In the genomic region with DNA sequence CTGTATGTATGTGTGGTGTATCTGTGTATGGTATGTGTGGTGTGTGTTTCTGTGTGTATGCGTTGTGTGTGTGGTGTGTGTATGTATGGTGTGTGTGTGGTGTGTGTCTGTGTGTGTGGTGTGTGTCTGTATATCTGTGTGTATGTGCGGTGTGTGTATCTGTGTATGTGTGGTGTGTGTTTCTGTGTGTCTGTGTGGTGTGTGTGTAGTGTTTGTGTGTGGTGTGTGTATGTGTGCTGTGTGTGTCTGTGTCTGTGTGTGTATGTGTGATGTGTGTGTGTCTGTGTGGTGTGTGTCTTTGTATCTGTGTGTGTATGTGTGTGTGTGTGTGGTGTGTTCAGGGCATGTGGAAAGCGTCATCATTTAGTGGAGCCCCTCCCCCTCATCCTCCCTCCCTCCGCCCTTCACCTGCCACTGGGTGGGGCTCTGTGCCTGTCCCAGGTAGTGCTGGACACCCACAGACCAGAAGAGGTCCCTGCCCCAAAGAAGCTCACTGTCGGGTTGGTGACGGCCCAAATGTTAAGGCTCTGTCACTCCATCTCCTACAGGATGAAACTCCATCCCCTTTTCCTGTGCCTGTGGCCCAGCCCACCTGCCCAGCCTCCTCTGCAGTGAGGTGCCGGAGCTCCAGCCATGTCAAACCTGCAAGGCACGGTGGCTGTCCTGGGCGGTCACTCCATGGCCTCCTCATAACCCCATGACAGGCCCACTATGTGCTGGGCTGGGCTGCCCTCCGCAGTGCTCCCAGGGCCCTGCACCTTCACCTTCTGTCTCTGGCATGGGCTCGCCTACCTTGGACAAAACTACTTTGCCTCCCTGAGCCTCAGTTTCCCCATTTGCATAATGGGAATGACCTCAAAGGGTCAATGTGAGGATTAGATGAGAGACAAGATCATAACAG, we compare ENCODE assay signal across 13 cellular contexts. TPM values are rescaled to one million over a fixed set of nuclear protein-coding genes. Genes with fewer than 3 reads are reported as not detected.
DNase-seq lines count a peak whose midpoint lies in the region; ATAC-seq, FAIRE-seq and TF ChIP-seq lines count a peak whose summit lies in the region.
"Had no signal": no experiment of that assay in that cellular context is flagged by ENCODE, and none has a peak within 500 bp of the region (broad histone marks: within the 10 kb centered on the region; RNA-seq: fewer than 3 reads in every experiment).

No MANE protein-coding gene starts in this region.

- BruUV-seq in IMR-90 (replicated peaks; lab: Mats Ljungman, UMichigan) (no TSS peak), GM12878 (replicated peaks; lab: Mats Ljungman, UMichigan) (no TSS peak)

- H2AK5ac ChIP-seq in IMR-90 (ENCODE audit: low read depth, low read length) = peak overlapping the region; percentile 98
- H2AK5ac ChIP-seq in trophoblast cell (ENCODE audit: low read length) = no peak overlapping the region

- 90% methylated on average over 7 of the region's 11 CpGs for WGBS in SK-N-SH (ENCODE audit: low lambda C conversion rate)
- 83% methylated on average over 4 of the region's 11 CpGs; no CpG with 5 or more reads in 1 of the 2 experiments for WGBS in IMR-90 (ENCODE audit: extremely low coverage in 2 of 2, insufficient read length in 1 of 2), 2 experiments
- WGBS in GM12878 (ENCODE audit: insufficient coverage, insufficient replicate concordance, low lambda C conversion rate, missing lambda C conversion rate) = 59% methylated on average over 8 of the region's 11 CpGs
- WGBS in trophoblast cell (ENCODE audit: extremely low coverage, insufficient coverage, insufficient read length) = no CpG with 5 or more reads among the region's 11 CpGs

- H3K9me2 ChIP-seq in SK-N-SH = no peaks in the 10 kb centered on the region

- CTCF ChIA-PET in SK-N-SH (lab: Yijun Ruan, JAX) = no interaction called here
- CTCF ChIA-PET in IMR-90 (lab: Yijun Ruan, JAX) = interaction anchor here (1.0 kb wide), 1 partner anchor 342 kb away, joined by 3 read pairs; no protein-coding TSS in a partner anchor
- CTCF ChIA-PET in GM12878 (lab: Yijun Ruan, JAX) = no interaction called here

- RAD21 ChIA-PET in GM12878 (lab: Charles Lee; ENCODE audit: unreplicated experiment) = no interaction called here

- ATAC-seq in SK-N-SH treated with all-trans-retinoic acid at 6 μM for 48 hours (no peak), IMR-90 (ENCODE audit: low read depth) (no peak), GM12878 (no peak), HG03442 (IDR thresholded peaks at IDR 0.05; ENCODE audit: unreplicated experiment) (no peak)
- ATAC-seq: gastrocnemius medialis; naive thymus-derived CD8-positive, alpha-beta T cell had no signal

- H3K36me3 ChIP-seq in SK-N-SH (replicated peaks in 1 of 2; ENCODE audit: control insufficient read depth in 1 of 2, insufficient read depth in 2 of 2, low read length in 1 of 2) = no peaks in the 10 kb centered on the region
- H3K36me3 ChIP-seq in IMR-90 (ENCODE audit: control insufficient read depth, insufficient read depth, low read length) = no peaks in the 10 kb centered on the region
- H3K36me3 ChIP-seq in GM12878 (ENCODE audit: control insufficient read depth in 2 of 2, insufficient read depth in 2 of 2, low read length in 1 of 2) = no peaks in the 10 kb centered on the region
- no peaks in the 10 kb centered on the region for H3K36me3 ChIP-seq in trophoblast cell (ENCODE audit: control insufficient read depth in 1 of 2, insufficient read depth in 2 of 2, low read length in 2 of 2)
- H3K36me3 ChIP-seq: gastrocnemius medialis, vagina had no signal

- FAIRE-seq in GM12878 (lab: Jason Lieb, UNC) = peak; percentile 78

- H3K9me1 ChIP-seq in IMR-90 (ENCODE audit: insufficient read depth, low read length) = peaks cover 18% of the 10 kb centered on the region; the same call in 1 of the 2 replicates

- TF ChIP-seq POLR2A in IMR-90 (IDR thresholded peaks at IDR 0.05; ENCODE audit: low read depth, low read length) = no peak
- TF ChIP-seq POLR2A in GM12878 (IDR thresholded peaks at IDR 0.05; ENCODE audit: low read depth, low read length) = no peak

- TF ChIP-seq CTCF in SK-N-SH (IDR thresholded peaks at IDR 0.05) (no peak), IMR-90 (conservative IDR thresholded peaks at IDR 0.05; ENCODE audit: low read depth, low read length) (no peak), GM12878 (IDR thresholded peaks at IDR 0.05 in 2 of 3, conservative IDR thresholded peaks at IDR 0.05 in 1 of 3; ENCODE audit: control insufficient read depth in 2 of 3, extremely low read depth in 1 of 3, insufficient read depth in 1 of 3, low read depth in 3 of 3, low read length in 3 of 3) (no peak)

- H3K14ac ChIP-seq in IMR-90 (replicated peaks; ENCODE audit: low read depth, low read length) (no peak overlapping the region), trophoblast cell (ENCODE audit: low read length) (no peak overlapping the region)

- peak overlapping the region; percentile 69; the same call in 2 of the 3 replicates for H2BK15ac ChIP-seq in IMR-90 (ENCODE audit: low read depth, low read length)

- H2BK12ac ChIP-seq in trophoblast cell (ENCODE audit: low read length) = no peak overlapping the region

- SMC1A ChIA-PET in GM12878 (lab: Charles Lee; ENCODE audit: uncharacterized antibody, unreplicated experiment) = no interaction called here

- H2BK20ac ChIP-seq in IMR-90 (ENCODE audit: low read depth, low read length) = no peak overlapping the region

- no peaks in the 10 kb centered on the region for H3K79me1 ChIP-seq in IMR-90 (ENCODE audit: low read depth in 1 of 2, low read length in 2 of 2)
- no peaks in the 10 kb centered on the region for H3K79me1 ChIP-seq in trophoblast cell (ENCODE audit: low read length)

- no peak for DNase-seq in SK-N-SH
- DNase-seq in IMR-90 = no peak
- DNase-seq in GM12878 (ENCODE audit: low read depth, low spot score) = no peak
- DNase-seq in trophoblast cell = no peak
- no peak for DNase-seq in amygdala (lab: John Stamatoyannopoulos, UW)
- DNase-seq in islet precursor cell = no peak
- DNase-seq: activated CD4-positive, alpha-beta T cell treated with anti-CD3 and anti-CD28 coated beads, Interleukin-2, amount 50 U/mL, for 48 hours; gastrocnemius medialis; naive thymus-derived CD8-positive, alpha-beta T cell; NCI-H1048 had no signal

- H4K8ac ChIP-seq in IMR-90 (ENCODE audit: low read depth in 2 of 2, low read length in 2 of 2) = peak overlapping the region in 1 of 2 experiments; percentile 54; a peak in 1 of 4 replicates
- H4K8ac ChIP-seq in trophoblast cell (ENCODE audit: low read depth, low read length) = no peak overlapping the region

- H3K56ac ChIP-seq in IMR-90 (ENCODE audit: extremely low read depth, insufficient read depth, low read length) = no peak overlapping the region

- no peaks in the 10 kb centered on the region for H3K79me2 ChIP-seq in SK-N-SH (ENCODE audit: insufficient read depth)
- no peaks in the 10 kb centered on the region for H3K79me2 ChIP-seq in GM12878 (ENCODE audit: control insufficient read depth, insufficient read depth, low read length)
- no peaks in the 10 kb centered on the region for H3K79me2 ChIP-seq in trophoblast cell (ENCODE audit: control insufficient read depth, insufficient read depth, low read length, poor library complexity)

- H3K27me3 ChIP-seq in SK-N-SH (ENCODE audit: insufficient read depth) = peaks cover 7% of the 10 kb centered on the region; the same call in 1 of the 2 replicates
- H3K27me3 ChIP-seq in IMR-90 (ENCODE audit: control insufficient read depth, insufficient read depth, low read length) = peaks cover 4% of the 10 kb centered on the region; the same call in 1 of the 2 replicates
- peaks cover 3 to 9% of the 10 kb centered on the region in 2 experiments; a peak in 3 of 4 replicates for H3K27me3 ChIP-seq in GM12878 (replicated peaks in 1 of 2; ENCODE audit: control insufficient read depth in 2 of 2, insufficient read depth in 2 of 2, low read length in 1 of 2)
- H3K27me3 ChIP-seq in trophoblast cell (ENCODE audit: insufficient read depth, low read length) = peaks cover 14% of the 10 kb centered on the region
- H3K27me3 ChIP-seq: vagina had no signal

- H3F3A ChIP-seq in SK-N-SH (replicated peaks; ENCODE audit: insufficient read depth) = no peaks in the 10 kb centered on the region

- H3K4me3 ChIP-seq in SK-N-SH (ENCODE audit: low read depth in 2 of 2, low read length in 1 of 2) (no peak overlapping the region), IMR-90 (ENCODE audit: insufficient read depth, low read depth, low read length) (no peak overlapping the region), GM12878 (no peak overlapping the region), trophoblast cell (ENCODE audit: low read depth, low read length) (no peak overlapping the region)
- H3K4me3 ChIP-seq: gastrocnemius medialis, vagina had no signal

- H3K9me3 ChIP-seq in SK-N-SH = no peaks in the 10 kb centered on the region
- H3K9me3 ChIP-seq in IMR-90 (ENCODE audit: control insufficient read depth, insufficient read depth, low read length) = no peaks in the 10 kb centered on the region
- no peaks in the 10 kb centered on the region for H3K9me3 ChIP-seq in GM12878 (replicated peaks; ENCODE audit: control insufficient read depth, insufficient read depth, low read length)
- H3K9me3 ChIP-seq in trophoblast cell (ENCODE audit: insufficient read depth, low read depth, low read length) = peaks cover 8% of the 10 kb centered on the region
- H3K9me3 ChIP-seq: gastrocnemius medialis, vagina had no signal

- dilution Hi-C loops in IMR-90 (cut with HindIII; ENCODE audit: low sequenced_read_pairs, unreplicated experiment) = no loop called here

- in situ Hi-C loops in IMR-90 (cut with MboI; ENCODE audit: low sequenced_read_pairs) = loop anchor here (10.0 kb wide), 1 partner anchor 341 kb away; no protein-coding TSS in a partner anchor
- in situ Hi-C loops in GM12878 (cut with MboI) = no loop called here

- H3K18ac ChIP-seq in IMR-90 (ENCODE audit: low read depth, low read length) (no peak overlapping the region), trophoblast cell (ENCODE audit: low read length) (no peak overlapping the region)

- no peak overlapping the region for H4K5ac ChIP-seq in IMR-90 (ENCODE audit: low read depth, low read length)

- H3K4ac ChIP-seq in IMR-90 (ENCODE audit: low read depth, low read length) = peak overlapping the region; percentile 6
- no peak overlapping the region for H3K4ac ChIP-seq in trophoblast cell (ENCODE audit: low read depth, low read length)

- H2BK120ac ChIP-seq in IMR-90 (ENCODE audit: low read depth, low read length) = no peak overlapping the region
- H2BK120ac ChIP-seq in trophoblast cell (ENCODE audit: insufficient read depth, low read length, poor library complexity) = no peak overlapping the region

- no peak overlapping the region for H2AFZ ChIP-seq in SK-N-SH (ENCODE audit: low read depth)
- H2AFZ ChIP-seq in IMR-90 (replicated peaks; ENCODE audit: low read length, poor library complexity) = peak overlapping the region; percentile 48
- H2AFZ ChIP-seq in GM12878 (ENCODE audit: control insufficient read depth, low read depth, low read length) = no peak overlapping the region
- no peak overlapping the region for H2AFZ ChIP-seq in trophoblast cell (ENCODE audit: insufficient read depth, low read length, poor library complexity)

- no peak overlapping the region for H3K27ac ChIP-seq in SK-N-SH (ENCODE audit: low read depth in 2 of 2, low read length in 1 of 2)
- H3K27ac ChIP-seq in IMR-90 (ENCODE audit: insufficient read depth, low read length) = no peak overlapping the region
- H3K27ac ChIP-seq in GM12878 (ENCODE audit: control insufficient read depth, insufficient read depth) = no peak overlapping the region
- H3K27ac ChIP-seq in trophoblast cell (ENCODE audit: low read depth, low read length) = no peak overlapping the region
- H3K27ac ChIP-seq: gastrocnemius medialis, vagina had no signal

- peaks cover 0 to 8% of the 10 kb centered on the region in 2 experiments; a peak in 1 of 4 replicates for H3K4me1 ChIP-seq in SK-N-SH (ENCODE audit: control insufficient read depth in 1 of 2, insufficient read depth in 2 of 2, low read depth in 1 of 2, low read length in 1 of 2)
- H3K4me1 ChIP-seq in IMR-90 (ENCODE audit: control insufficient read depth, insufficient read depth, low read length) = peaks cover 15% of the 10 kb centered on the region
- H3K4me1 ChIP-seq in GM12878 (ENCODE audit: control insufficient read depth, insufficient read depth, low read length) = no peaks in the 10 kb centered on the region
- H3K4me1 ChIP-seq in trophoblast cell (ENCODE audit: control insufficient read depth in 1 of 2, insufficient read depth in 2 of 2, low read length in 2 of 2) = peaks cover 0 to 2% of the 10 kb centered on the region in 2 experiments
- H3K4me1 ChIP-seq: gastrocnemius medialis had no signal

- no peak overlapping the region for H3K9ac ChIP-seq in SK-N-SH
- no peak overlapping the region for H3K9ac ChIP-seq in IMR-90 (ENCODE audit: low read depth, low read length)
- no peak overlapping the region for H3K9ac ChIP-seq in GM12878 (ENCODE audit: control insufficient read depth, insufficient read depth, low read length)
- H3K9ac ChIP-seq in trophoblast cell (ENCODE audit: low read length) = no peak overlapping the region

- H2BK5ac ChIP-seq in IMR-90 (ENCODE audit: low read depth, low read length, poor library complexity, severe bottlenecking) (peak overlapping the region; percentile 93), trophoblast cell (ENCODE audit: low read depth, low read length, poor library complexity) (no peak overlapping the region)

- TF ChIP-seq EP300 in SK-N-SH (IDR thresholded peaks at IDR 0.05; ENCODE audit: borderline replicate concordance in 1 of 2, low read depth in 1 of 2, low read length in 1 of 2) (no peak), GM12878 (IDR thresholded peaks at IDR 0.05; ENCODE audit: borderline replicate concordance in 1 of 2, control insufficient read depth in 1 of 2, low read depth in 2 of 2, low read length in 2 of 2) (no peak)

- H4K12ac ChIP-seq in trophoblast cell (ENCODE audit: low read depth, low read length) = no peak overlapping the region

- no peaks in the 10 kb centered on the region for H4K20me1 ChIP-seq in SK-N-SH (ENCODE audit: insufficient read depth)
- 0 out of 2 replicates have a peak, but pooled peaks cover 3% of the 10 kb centered on the region for H4K20me1 ChIP-seq in IMR-90 (ENCODE audit: insufficient read depth, low read length)
- no peaks in the 10 kb centered on the region for H4K20me1 ChIP-seq in GM12878 (ENCODE audit: control insufficient read depth, insufficient read depth)

- no peak overlapping the region for H2AK9ac ChIP-seq in IMR-90 (replicated peaks; ENCODE audit: low read depth, low read length, poor library complexity)

- intact Hi-C loops in IMR-90 (cut with micrococcal nuclease) (no loop called here), GM12878 (cut with micrococcal nuclease; ENCODE audit: unreplicated experiment) (no loop called here)

- 0 out of 2 replicates have a peak, but pooled peaks have one; percentile 15 for TF ChIP-seq RAD21 in SK-N-SH (IDR thresholded peaks at IDR 0.05; ENCODE audit: low read length)
- no peak for TF ChIP-seq RAD21 in IMR-90 (IDR thresholded peaks at IDR 0.05; ENCODE audit: low read length)
- TF ChIP-seq RAD21 in GM12878 (IDR thresholded peaks at IDR 0.05; ENCODE audit: insufficient read depth, low read depth, low read length) = peak; percentile 44

- POLR2A ChIA-PET in SK-N-SH (lab: Yijun Ruan, JAX) (no interaction called here), IMR-90 (lab: Charles Lee; ENCODE audit: unreplicated experiment) (no interaction called here), GM12878 (lab: Charles Lee) (no interaction called here)

- H3K23ac ChIP-seq in IMR-90 (ENCODE audit: low read depth, low read length) (no peak overlapping the region), trophoblast cell (ENCODE audit: low read length) (peak overlapping the region; percentile 50)

- H3K4me2 ChIP-seq in SK-N-SH (no peak overlapping the region), IMR-90 (ENCODE audit: low read depth, low read length) (no peak overlapping the region), GM12878 (ENCODE audit: control insufficient read depth, insufficient read depth) (no peak overlapping the region), trophoblast cell (ENCODE audit: low read length) (no peak overlapping the region)

- H4K91ac ChIP-seq in IMR-90 (ENCODE audit: insufficient read depth, low read depth, low read length) = peak overlapping the region; percentile 15; the same call in 1 of the 2 replicates
- no peak overlapping the region for H4K91ac ChIP-seq in trophoblast cell (ENCODE audit: low read depth, low read length)

RNA-seq across cellular contexts. Expression of gene SHISAL1, which starts 23.4 kb away (rescaled TPM):
- polyA plus RNA-seq in SK-N-SH (2012; rRNA removed) = 0.10 and 0.11 TPM in 2 replicates
- 0.06 and 0.08 TPM in 2 replicates for polyA plus RNA-seq in SK-N-SH (2012; cell fraction: cytosol; rRNA removed)
- 0.06 and 0.10 TPM in 2 replicates for polyA plus RNA-seq in SK-N-SH (2012; cell fraction: nucleus; rRNA removed)
- total RNA-seq in IMR-90 (2012; rRNA removed) = 1.1 and 1.4 TPM in 2 replicates
- polyA plus RNA-seq in IMR-90 (2012; rRNA removed) = 0.83 and 1.0 TPM in 2 replicates
- 0.36 and 0.56 TPM in 2 replicates for polyA plus RNA-seq in IMR-90 (2012; cell fraction: cytosol; rRNA removed)
- 0.84 and 1.00 TPM in 2 replicates for polyA plus RNA-seq in IMR-90 (2012; cell fraction: nucleus; rRNA removed; ENCODE audit: low replicate concordance)
- not detected in 2 replicates for total RNA-seq in GM12878 (2013; cell fraction: nucleolus; rRNA removed)
- not detected in 2 replicates for total RNA-seq in GM12878 (2014; rRNA removed)
- not detected in 2 replicates for total RNA-seq in GM12878 (2014; rRNA removed; fragmentation: Illumina TruSeq; extraction: Trizol)
- total RNA-seq in GM12878 (2021) = not detected in 2 replicates
- polyA plus RNA-seq in GM12878 (2011; ENCODE audit: low read depth) = not detected
- not detected in 2 replicates for polyA plus RNA-seq in GM12878 (2011; rRNA removed)
- polyA plus RNA-seq in GM12878 (2011; cell fraction: cytosol; rRNA removed) = not detected in 2 replicates
- not detected in 2 replicates for polyA plus RNA-seq in GM12878 (2011; cell fraction: nucleus; rRNA removed)
- polyA plus RNA-seq in GM12878 (2012) = 0.01 TPM in 1 of 2 replicates, not detected in the other
- 0.06 TPM in 1 of 2 replicates, not detected in the other for polyA plus RNA-seq in GM12878 (2014; fragmentation: Illumina TruSeq; extraction: Trizol)
- not detected for polyA plus RNA-seq in GM12878 (2014; fragmentation: Nextera tagmentation; extraction: Ambion mirVana)
- not detected in 2 replicates for polyA plus RNA-seq in GM12878 (2014; rRNA removed)
- polyA plus RNA-seq in GM12878 (2016; fragmentation: Nextera tagmentation; extraction: Ambion mirVana) = not detected
- not detected in 2 replicates for polyA minus RNA-seq in GM12878 (2011; rRNA and poly(A)+ RNA removed)
- 0.21 TPM in 1 of 2 replicates, not detected in the other for polyA minus RNA-seq in GM12878 (2011; cell fraction: cytosol; rRNA and poly(A)+ RNA removed)
- not detected in 2 replicates for polyA minus RNA-seq in GM12878 (2011; cell fraction: nucleus; rRNA and poly(A)+ RNA removed)
- polyA plus RNA-seq in trophoblast cell (2013) = 0.01 TPM in 2 replicates
- total RNA-seq: naive thymus-derived CD8-positive, alpha-beta T cell had no signal
- polyA plus RNA-seq: naive thymus-derived CD8-positive, alpha-beta T cell had no signal

Comparison
In these comparisons a context has a peak if more than half of its experiments do, and no peak if none do; other contexts are left out.
1. Of the 26 proteins assayed by ChIP-seq in both GM12878 and SK-N-SH: peak only in GM12878: none; only in SK-N-SH: none; in both: RAD21; in neither: 25.